In the genomic region with DNA sequence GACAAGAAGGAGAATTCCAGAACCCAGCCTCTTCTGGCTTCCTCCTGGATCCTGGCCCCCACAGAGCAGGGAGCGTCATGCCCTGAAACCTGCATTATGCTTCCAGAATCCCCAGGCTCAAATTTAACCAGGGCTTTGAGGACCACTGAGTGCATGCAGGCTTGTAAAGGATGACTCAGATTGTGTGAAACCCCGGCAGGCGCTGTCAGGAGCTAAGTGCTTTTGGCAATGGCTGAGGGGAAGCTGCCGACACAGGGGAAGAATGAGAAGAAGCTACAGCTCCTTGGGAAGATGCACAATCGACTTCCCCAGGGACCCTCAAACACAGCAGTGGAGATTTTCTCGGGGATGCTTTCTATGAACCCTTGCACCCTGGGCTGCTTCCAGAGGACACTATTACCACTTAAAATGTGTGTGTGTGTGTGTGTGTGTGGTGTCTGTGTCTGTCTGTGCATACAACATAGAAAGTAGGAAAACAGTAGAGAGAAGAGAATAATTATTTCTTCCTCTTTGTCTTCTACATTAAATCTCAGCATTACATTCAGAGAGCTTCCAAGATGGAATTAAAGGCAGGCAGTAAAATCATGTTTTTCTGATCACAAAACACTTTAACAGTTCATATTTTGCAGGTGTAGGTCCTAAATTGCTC, we compare ENCODE assay signal across 11 cellular contexts.
DNase-seq lines count a peak whose midpoint lies in the region; ATAC-seq, FAIRE-seq and TF ChIP-seq lines count a peak whose summit lies in the region.
"Had no signal": no experiment of that assay in that cellular context is flagged by ENCODE, and none has a peak within 500 bp of the region (broad histone marks: within the 10 kb centered on the region; RNA-seq: fewer than 3 reads in every experiment).

No MANE protein-coding gene starts in this region.

- H3K4me3 ChIP-seq in kidney (ENCODE audit: low read length in 2 of 2) = no peak overlapping the region
- H3K4me3 ChIP-seq: suprapubic skin had no signal

- H3K9ac ChIP-seq in kidney (ENCODE audit: low read length in 2 of 2) = no peak overlapping the region

- no peaks in the 10 kb centered on the region for H3K4me1 ChIP-seq in kidney (ENCODE audit: control insufficient read depth in 1 of 2, insufficient read depth in 1 of 2, low read depth in 1 of 2, low read length in 2 of 2)

- ATAC-seq in HG03097 (IDR thresholded peaks at IDR 0.05; ENCODE audit: low FRiP score, unreplicated experiment) (no peak), HG02571 (IDR thresholded peaks at IDR 0.05; ENCODE audit: unreplicated experiment) (no peak), HG02840 (IDR thresholded peaks at IDR 0.05; ENCODE audit: low FRiP score, unreplicated experiment) (no peak)
- ATAC-seq: CD8-positive, alpha-beta T cell had no signal

- H3K36me3 ChIP-seq in kidney (ENCODE audit: control insufficient read depth in 1 of 2, insufficient read depth in 2 of 2, low read length in 2 of 2) = no peaks in the 10 kb centered on the region
- H3K36me3 ChIP-seq: suprapubic skin had no signal

- intact Hi-C loops in kidney (cut with DNase I) = no loop called here

- peak; percentile 11 for DNase-seq in stimulated activated CD4-positive, alpha-beta T cell treated with anti-CD3 and anti-CD28 coated beads, Interleukin-1b, Interleukin-23, amount 100 ng/mL, for 48 hours
- no peak for DNase-seq in stimulated activated CD4-positive, alpha-beta T cell treated with anti-CD3 and anti-CD28 coated beads, Interleukin-15, amount 100 ng/mL, for 24 hours
- DNase-seq in amniotic epithelial cell (ENCODE audit: low read depth) = peak; percentile 88
- DNase-seq in kidney = peak; percentile 85
- DNase-seq in NCI-H2171 treated with DMSO at 0.1 percent for 48 hours (lab: John Stamatoyannopoulos, UW) = no peak
- DNase-seq: activated CD8-positive, alpha-beta memory T cell treated with anti-CD3 and anti-CD28 coated beads, Interleukin-2, amount 50 U/mL, for 48 hours; CD8-positive, alpha-beta T cell had no signal

- no peaks in the 10 kb centered on the region for H3K9me3 ChIP-seq in kidney (ENCODE audit: control insufficient read depth in 1 of 2, low read length in 2 of 2)
- H3K9me3 ChIP-seq: suprapubic skin had no signal

- FAIRE-seq in kidney (lab: Jason Lieb, UNC) = no peak

- no peak for TF ChIP-seq CTCF in kidney (IDR thresholded peaks at IDR 0.05; ENCODE audit: borderline replicate concordance, extremely low read depth, insufficient read depth)

- no peak overlapping the region for H3K27ac ChIP-seq in kidney (ENCODE audit: low read depth in 2 of 2, low read length in 2 of 2)
- H3K27ac ChIP-seq: suprapubic skin had no signal

Comparison
In these comparisons a context has a peak if more than half of its experiments do, and no peak if none do; other contexts are left out.
1. DNase-seq: peak in stimulated activated CD4-positive, alpha-beta T cell treated with anti-CD3 and anti-CD28 coated beads, Interleukin-1b, Interleukin-23, amount 100 ng/mL, for 48 hours (single experiment), amniotic epithelial cell (single experiment) and kidney (single experiment); none in stimulated activated CD4-positive, alpha-beta T cell treated with anti-CD3 and anti-CD28 coated beads, Interleukin-15, amount 100 ng/mL, for 24 hours (single experiment) and NCI-H2171 treated with DMSO at 0.1 percent for 48 hours (single experiment).